In the genomic region with DNA sequence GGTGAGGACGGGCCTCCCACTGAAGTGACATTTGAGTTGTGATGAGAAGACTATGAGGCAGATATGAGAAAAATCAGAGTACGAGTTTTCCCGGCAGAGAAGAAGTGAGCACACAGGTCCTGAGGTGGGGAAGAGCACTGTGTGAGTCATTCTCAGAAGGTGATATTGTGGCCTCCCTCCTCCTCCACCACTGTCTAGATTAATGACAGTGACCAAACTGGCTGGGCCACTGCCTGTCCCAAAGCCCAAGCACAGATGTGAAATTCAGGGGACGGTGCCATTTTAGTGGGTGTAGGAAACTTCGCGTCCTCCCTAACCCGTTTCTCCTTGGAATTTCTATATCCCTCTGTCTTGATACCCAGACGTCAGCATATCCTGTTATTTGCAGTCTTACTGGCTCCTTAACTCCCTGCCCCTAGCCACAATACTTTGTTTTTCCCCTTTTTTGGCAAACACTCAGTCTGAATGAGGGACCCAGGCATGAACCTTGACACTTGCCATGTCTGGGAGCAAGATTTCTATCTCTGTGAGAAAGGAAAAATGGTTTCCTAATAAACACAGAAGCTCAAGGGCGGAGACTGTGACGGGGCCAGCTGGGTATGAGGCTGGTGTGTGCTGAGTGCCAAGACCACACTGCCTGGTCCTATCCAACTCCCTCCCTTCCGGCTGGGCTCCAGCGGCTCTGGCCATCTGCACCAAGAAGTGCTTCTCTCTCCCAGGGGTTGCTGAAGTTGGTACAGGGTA, we compare ENCODE assay signal across 11 cellular contexts. TPM values are rescaled to one million over a fixed set of nuclear protein-coding genes. Genes with fewer than 3 reads are reported as not detected.
DNase-seq lines count a peak whose midpoint lies in the region; ATAC-seq and TF ChIP-seq lines count a peak whose summit lies in the region.
"Had no signal": no experiment of that assay in that cellular context is flagged by ENCODE, and none has a peak within 500 bp of the region (broad histone marks: within the 10 kb centered on the region; RNA-seq: fewer than 3 reads in every experiment).

No MANE protein-coding gene starts in this region.

- no peaks in the 10 kb centered on the region for H4K20me1 ChIP-seq in OCI-LY7 (ENCODE audit: insufficient read depth, low read length)

- H3K27ac ChIP-seq in cingulate gyrus (ENCODE audit: low read depth, low read length), result peak overlapping the region; percentile 22
- H3K27ac ChIP-seq in spleen, result peak overlapping the region in 7 of 8 donors; percentile 5 to 70 (median 52)
- no peak overlapping the region for H3K27ac ChIP-seq in OCI-LY7 (ENCODE audit: low read depth, low read length, poor library complexity, severe bottlenecking)

- no peak overlapping the region for H2AFZ ChIP-seq in OCI-LY7 (ENCODE audit: low read length)

- CTCF ChIA-PET in OCI-LY7 (lab: Charles Lee; ENCODE audit: unreplicated experiment), result no interaction called here

- DNase-seq in kidney tubule cell (ENCODE audit: low spot score), result peak; percentile 33
- no peak for DNase-seq in spleen
- DNase-seq in OCI-LY7 (ENCODE audit: low spot score), result no peak
- DNase-seq in activated T-cell treated with anti-CD3 and anti-CD28 coated beads, Interleukin-2, amount 50 U/mL, for 72 hours, result no peak
- no peak for DNase-seq in activated CD4-positive, alpha-beta T cell treated with anti-CD3 and anti-CD28 coated beads for 4 hours
- DNase-seq: activated T-cell treated with anti-CD3 and anti-CD28 coated beads, Interleukin-2, amount 50 U/mL, for 24 hours; NCI-H1417 had no signal

- WGBS in spleen, 5 donors, result 44 to 50% (median 45%) methylated on average over 12 of the region's 12 CpGs

- no peak overlapping the region for H3K4me3 Mint-ChIP-seq in activated T-cell treated with anti-CD3 and anti-CD28 coated beads, Interleukin-2, amount 50 U/mL, for 72 hours
- H3K4me3 Mint-ChIP-seq: activated T-cell treated with anti-CD3 and anti-CD28 coated beads, Interleukin-2, amount 50 U/mL, for 24 hours; stimulated activated memory B cell treated with anti-CD40 and anti-IgM and Interleukin-4, amounts not matched to agents 10 μg/mL and 1 μg/mL and 100 μg/mL, for 72 hours had no signal

- no peaks in the 10 kb centered on the region for H3K4me1 Mint-ChIP-seq in activated T-cell treated with anti-CD3 and anti-CD28 coated beads, Interleukin-2, amount 50 U/mL, for 72 hours (ENCODE audit: low read depth)
- H3K4me1 Mint-ChIP-seq: stimulated activated memory B cell treated with anti-CD40 and anti-IgM and Interleukin-4, amounts not matched to agents 10 μg/mL and 1 μg/mL and 100 μg/mL, for 72 hours had no signal

- BruUV-seq in OCI-LY7 (replicated peaks; lab: Mats Ljungman, UMichigan), result no TSS peak

- H3K9me3 Mint-ChIP-seq in activated T-cell treated with anti-CD3 and anti-CD28 coated beads, Interleukin-2, amount 50 U/mL, for 72 hours, result peaks cover 1 to 2% of the 10 kb centered on the region in 2 donors
- H3K9me3 Mint-ChIP-seq: activated T-cell treated with anti-CD3 and anti-CD28 coated beads, Interleukin-2, amount 50 U/mL, for 24 hours; stimulated activated memory B cell treated with anti-CD40 and anti-IgM and Interleukin-4, amounts not matched to agents 10 μg/mL and 1 μg/mL and 100 μg/mL, for 72 hours had no signal

- H3K4me3 ChIP-seq in spleen, result no peak overlapping the region
- no peak overlapping the region for H3K4me3 ChIP-seq in OCI-LY7 (ENCODE audit: low read depth, low read length, poor library complexity, severe bottlenecking)

- ATAC-seq in HG03432 (IDR thresholded peaks at IDR 0.05; ENCODE audit: unreplicated experiment) (peak; percentile 51), GM18498 (IDR thresholded peaks at IDR 0.05; ENCODE audit: unreplicated experiment) (no peak)
- no peak for ATAC-seq in activated T-cell treated with anti-CD3 and anti-CD28 coated beads, Interleukin-2, amount 50 U/mL, for 72 hours (replicated peaks in 1 of 2)
- ATAC-seq: stimulated activated memory B cell treated with anti-CD40 and anti-IgM and Interleukin-4, amounts not matched to agents 10 μg/mL and 1 μg/mL and 100 μg/mL, for 72 hours had no signal

- peaks cover 0 to 11% (median 0%) of the 10 kb centered on the region in 7 donors for H3K27me3 ChIP-seq in spleen (replicated peaks in 1 of 7)

- H3K4me1 ChIP-seq in spleen, result peaks cover 0 to 5% (median 0%) of the 10 kb centered on the region in 6 donors
- H3K4me1 ChIP-seq in OCI-LY7 (ENCODE audit: insufficient read depth, low read length, poor library complexity, severe bottlenecking), result no peaks in the 10 kb centered on the region

- H3K9me3 ChIP-seq in spleen (no peaks in the 10 kb centered on the region), OCI-LY7 (ENCODE audit: low read length) (no peaks in the 10 kb centered on the region)

- no peaks in the 10 kb centered on the region for H3K36me3 ChIP-seq in spleen
- no peaks in the 10 kb centered on the region for H3K36me3 ChIP-seq in OCI-LY7 (ENCODE audit: insufficient read depth, low read length)

- no peaks in the 10 kb centered on the region for H3K79me2 ChIP-seq in OCI-LY7 (ENCODE audit: insufficient read depth, low read depth, low read length)

- intact Hi-C loops in spleen (cut with DNase I; ENCODE audit: low total_unique reads) (no loop called here), OCI-LY7 (cut with micrococcal nuclease; ENCODE audit: unreplicated experiment) (no loop called here)

- no peak overlapping the region for H3K27ac Mint-ChIP-seq in activated T-cell treated with anti-CD3 and anti-CD28 coated beads, Interleukin-2, amount 50 U/mL, for 72 hours
- H3K27ac Mint-ChIP-seq: activated T-cell treated with anti-CD3 and anti-CD28 coated beads, Interleukin-2, amount 50 U/mL, for 24 hours; stimulated activated memory B cell treated with anti-CD40 and anti-IgM and Interleukin-4, amounts not matched to agents 10 μg/mL and 1 μg/mL and 100 μg/mL, for 72 hours had no signal

- no peak overlapping the region for H3K4me2 ChIP-seq in OCI-LY7 (ENCODE audit: low read length)

- no peaks in the 10 kb centered on the region for H3K9me2 ChIP-seq in OCI-LY7 (ENCODE audit: insufficient read depth, low read length)

- TF ChIP-seq CTCF in spleen (IDR thresholded peaks at IDR 0.05 in 8 of 11, conservative IDR thresholded peaks at IDR 0.05 in 3 of 11) (no peak), OCI-LY7 (conservative IDR thresholded peaks at IDR 0.05; ENCODE audit: low read length) (no peak)

- no peak for TF ChIP-seq POLR2A in spleen (IDR thresholded peaks at IDR 0.05)

- peaks cover 5% of the 10 kb centered on the region for H3K27me3 Mint-ChIP-seq in activated T-cell treated with anti-CD3 and anti-CD28 coated beads, Interleukin-2, amount 50 U/mL, for 72 hours (ENCODE audit: low read depth)
- H3K27me3 Mint-ChIP-seq: stimulated activated memory B cell treated with anti-CD40 and anti-IgM and Interleukin-4, amounts not matched to agents 10 μg/mL and 1 μg/mL and 100 μg/mL, for 72 hours had no signal

- POLR2A ChIA-PET in OCI-LY7 (lab: Charles Lee), result no interaction called here

- H3K36me3 Mint-ChIP-seq in activated T-cell treated with anti-CD3 and anti-CD28 coated beads, Interleukin-2, amount 50 U/mL, for 72 hours (ENCODE audit: insufficient read depth in 2 of 2), result no peaks in the 10 kb centered on the region
- H3K36me3 Mint-ChIP-seq: stimulated activated memory B cell treated with anti-CD40 and anti-IgM and Interleukin-4, amounts not matched to agents 10 μg/mL and 1 μg/mL and 100 μg/mL, for 72 hours had no signal

RNA-seq across cellular contexts. Expression of a gene that starts 15.2 kb away (rescaled TPM):
- total RNA-seq in spleen (10 to 100 TPM in 2 of 7 donors, 1 to 10 TPM in 5; 3.1 to 11.4 (median 7.3) TPM), OCI-LY7 (2022) (2.3 and 3.9 TPM in 2 replicates)
- polyA plus RNA-seq in spleen, result under 1 TPM; 0.27 to 0.51 (median 0.30) TPM
- total RNA-seq in OCI-LY7 (2014; rRNA removed; shearing (Covaris generic)), result 1.3 and 2.0 TPM in 2 replicates
- total RNA-seq in activated T-cell treated with anti-CD3 and anti-CD28 coated beads, Interleukin-2, amount 50 U/mL, for 72 hours, result under 1 TPM; 0.09 to 0.17 TPM
